ENCODE assay signal across 20 cellular contexts in genomic region chr2:19776941-19777514, GRCh38.
"Had no signal": no experiment of that assay in that cellular context is flagged by ENCODE, and none has a peak within 500 bp of the region (broad histone marks: within the 10 kb centered on the region; RNA-seq: fewer than 3 reads in every experiment).

No MANE protein-coding gene starts in this region.

- H3K27ac Mint-ChIP-seq: activated CD4-positive, alpha-beta memory T cell treated with anti-CD3 and anti-CD28 coated beads for 36 hours; activated naive CD8-positive, alpha-beta T cell treated with anti-CD3 and anti-CD28 coated beads for 36 hours; effector memory CD8-positive, alpha-beta T cell; naive thymus-derived CD4-positive, alpha-beta T cell; stimulated activated effector memory CD8-positive, alpha-beta T cell treated with anti-CD3 and anti-CD28 coated beads, Interleukin-12 subunit alpha, Interleukin-12 subunit beta, amount 100 ng/mL, for 72 hours; WTC11 had no signal

- ATAC-seq: effector memory CD8-positive, alpha-beta T cell; foreskin keratinocyte; left lung; mucosa of descending colon; naive thymus-derived CD4-positive, alpha-beta T cell; stimulated activated effector memory CD8-positive, alpha-beta T cell treated with anti-CD3 and anti-CD28 coated beads, Interleukin-12 subunit alpha, Interleukin-12 subunit beta, amount 100 ng/mL, for 72 hours; upper lobe of right lung; WTC11 had no signal

- DNase-seq: activated CD4-positive, alpha-beta memory T cell treated with anti-CD3 and anti-CD28 coated beads for 36 hours; activated CD4-positive, alpha-beta T cell treated with anti-CD3 and anti-CD28 coated beads for 4 hours; activated naive CD4-positive, alpha-beta T cell; activated naive CD8-positive, alpha-beta T cell treated with anti-CD3 and anti-CD28 coated beads for 36 hours; activated T-cell treated with anti-CD3 and anti-CD28 coated beads for 4 hours; amniotic stem cell; effector memory CD8-positive, alpha-beta T cell; foreskin keratinocyte; kidney; left lung; mesenchymal stem cell; mucosa of descending colon; naive thymus-derived CD4-positive, alpha-beta T cell; sigmoid colon; stimulated activated CD4-positive, alpha-beta T cell treated with anti-CD3 and anti-CD28 coated beads, Interleukin-4, amount 100 ng/mL, for 24 hours; testis; upper lobe of right lung had no signal

- H3K4me3 Mint-ChIP-seq: activated CD4-positive, alpha-beta memory T cell treated with anti-CD3 and anti-CD28 coated beads for 36 hours; activated naive CD8-positive, alpha-beta T cell treated with anti-CD3 and anti-CD28 coated beads for 36 hours; effector memory CD8-positive, alpha-beta T cell; naive thymus-derived CD4-positive, alpha-beta T cell; stimulated activated effector memory CD8-positive, alpha-beta T cell treated with anti-CD3 and anti-CD28 coated beads, Interleukin-12 subunit alpha, Interleukin-12 subunit beta, amount 100 ng/mL, for 72 hours; WTC11 had no signal

- H3K4me1 Mint-ChIP-seq: activated naive CD8-positive, alpha-beta T cell treated with anti-CD3 and anti-CD28 coated beads for 36 hours; naive thymus-derived CD4-positive, alpha-beta T cell; stimulated activated effector memory CD8-positive, alpha-beta T cell treated with anti-CD3 and anti-CD28 coated beads, Interleukin-12 subunit alpha, Interleukin-12 subunit beta, amount 100 ng/mL, for 72 hours had no signal

- H3K4me3 ChIP-seq: cardiac muscle cell, left lung, mucosa of descending colon, sigmoid colon, testis, upper lobe of right lung had no signal

- H3K36me3 Mint-ChIP-seq: activated CD4-positive, alpha-beta memory T cell treated with anti-CD3 and anti-CD28 coated beads for 36 hours; activated naive CD8-positive, alpha-beta T cell treated with anti-CD3 and anti-CD28 coated beads for 36 hours; naive thymus-derived CD4-positive, alpha-beta T cell; stimulated activated effector memory CD8-positive, alpha-beta T cell treated with anti-CD3 and anti-CD28 coated beads, Interleukin-12 subunit alpha, Interleukin-12 subunit beta, amount 100 ng/mL, for 72 hours; WTC11 had no signal

- H3K9me3 Mint-ChIP-seq: activated CD4-positive, alpha-beta memory T cell treated with anti-CD3 and anti-CD28 coated beads for 36 hours; activated naive CD8-positive, alpha-beta T cell treated with anti-CD3 and anti-CD28 coated beads for 36 hours; effector memory CD8-positive, alpha-beta T cell; naive thymus-derived CD4-positive, alpha-beta T cell; stimulated activated effector memory CD8-positive, alpha-beta T cell treated with anti-CD3 and anti-CD28 coated beads, Interleukin-12 subunit alpha, Interleukin-12 subunit beta, amount 100 ng/mL, for 72 hours; WTC11 had no signal
